2 cellular contexts compared by ENCODE assay signal in the genomic region with DNA sequence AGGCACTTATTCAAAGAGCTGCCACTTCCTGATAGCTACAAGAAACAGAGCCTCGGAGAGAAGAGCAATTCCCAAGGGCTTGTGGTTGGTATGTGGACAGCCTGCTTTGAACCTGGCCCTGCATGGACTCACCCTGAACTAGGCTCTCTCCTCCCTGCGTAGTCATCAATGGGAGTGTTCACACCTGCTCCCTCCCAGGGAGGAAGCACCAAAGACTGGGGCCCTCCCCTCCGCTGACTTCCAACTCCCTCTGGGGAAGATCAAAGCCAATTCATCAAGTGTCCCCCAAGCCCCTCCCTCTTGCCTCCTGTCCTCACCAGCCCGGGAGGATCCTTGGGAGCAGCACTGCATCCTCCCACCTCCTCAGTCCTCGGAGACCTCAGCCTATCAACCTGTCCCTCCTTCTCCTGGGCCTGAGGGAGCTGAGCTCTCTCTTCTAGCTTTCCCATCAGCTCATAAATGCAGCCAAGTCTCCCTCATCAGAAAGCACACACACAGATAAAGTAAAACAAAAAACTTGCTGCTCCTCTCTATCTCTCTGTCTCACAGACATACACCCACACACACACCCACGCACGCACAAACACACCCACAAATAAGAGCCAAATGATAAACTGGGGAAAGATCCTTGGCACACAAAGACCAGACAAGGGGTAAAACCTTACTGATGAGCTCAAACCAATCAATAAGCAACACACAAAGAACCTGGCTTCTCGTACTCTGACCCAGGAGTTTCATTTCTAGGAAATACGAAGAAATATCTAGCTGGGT.
TF ChIP-seq lines count a peak whose summit lies in the region.

No MANE protein-coding gene starts in this region.

TF ChIP-seq in IMR-90, 13 proteins besides CTCF, POLR2A, EP300 and RAD21:
- TF ChIP-seq CEBPB (IDR thresholded peaks at IDR 0.05; ENCODE audit: low read depth, low read length) (no peak), CHD1 (IDR thresholded peaks at IDR 0.05; ENCODE audit: low read depth, low read length) (no peak), BHLHE40 (IDR thresholded peaks at IDR 0.05; ENCODE audit: low read depth, low read length) (no peak), RFX5 (IDR thresholded peaks at IDR 0.05; ENCODE audit: low read depth, low read length) (no peak), NFE2L2 (IDR thresholded peaks at IDR 0.05; ENCODE audit: low read depth, low read length) (no peak), SMC3 (IDR thresholded peaks at IDR 0.05; ENCODE audit: low read depth, low read length) (no peak), FOS (IDR thresholded peaks at IDR 0.05; ENCODE audit: low read depth, low read length) (no peak), MXI1 (IDR thresholded peaks at IDR 0.05; ENCODE audit: borderline replicate concordance, low read depth, low read length) (no peak), RCOR1 (IDR thresholded peaks at IDR 0.05; ENCODE audit: insufficient replicate concordance, low read length) (no peak), ELK1 (IDR thresholded peaks at IDR 0.05; ENCODE audit: borderline replicate concordance, low read depth, low read length) (no peak), MAZ (IDR thresholded peaks at IDR 0.05; ENCODE audit: borderline replicate concordance, low read depth, low read length) (no peak), MAFK (IDR thresholded peaks at IDR 0.05; ENCODE audit: low read depth, low read length) (no peak)
- TF ChIP-seq, protein P1, sequence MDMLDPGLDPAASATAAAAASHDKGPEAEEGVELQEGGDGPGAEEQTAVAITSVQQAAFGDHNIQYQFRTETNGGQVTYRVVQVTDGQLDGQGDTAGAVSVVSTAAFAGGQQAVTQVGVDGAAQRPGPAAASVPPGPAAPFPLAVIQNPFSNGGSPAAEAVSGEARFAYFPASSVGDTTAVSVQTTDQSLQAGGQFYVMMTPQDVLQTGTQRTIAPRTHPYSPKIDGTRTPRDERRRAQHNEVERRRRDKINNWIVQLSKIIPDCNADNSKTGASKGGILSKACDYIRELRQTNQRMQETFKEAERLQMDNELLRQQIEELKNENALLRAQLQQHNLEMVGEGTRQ (IDR thresholded peaks at IDR 0.05; ENCODE audit: low read depth, low read length): no peak

TF ChIP-seq in H1, 55 proteins besides CTCF, POLR2A, EP300 and RAD21:
- no peak for TF ChIP-seq SP4 (IDR thresholded peaks at IDR 0.05; ENCODE audit: low read length)
- peak; percentile 36 for TF ChIP-seq ASH2L (IDR thresholded peaks at IDR 0.05; ENCODE audit: low read length)
